8 cellular contexts compared by ENCODE assay signal in the genomic region with DNA sequence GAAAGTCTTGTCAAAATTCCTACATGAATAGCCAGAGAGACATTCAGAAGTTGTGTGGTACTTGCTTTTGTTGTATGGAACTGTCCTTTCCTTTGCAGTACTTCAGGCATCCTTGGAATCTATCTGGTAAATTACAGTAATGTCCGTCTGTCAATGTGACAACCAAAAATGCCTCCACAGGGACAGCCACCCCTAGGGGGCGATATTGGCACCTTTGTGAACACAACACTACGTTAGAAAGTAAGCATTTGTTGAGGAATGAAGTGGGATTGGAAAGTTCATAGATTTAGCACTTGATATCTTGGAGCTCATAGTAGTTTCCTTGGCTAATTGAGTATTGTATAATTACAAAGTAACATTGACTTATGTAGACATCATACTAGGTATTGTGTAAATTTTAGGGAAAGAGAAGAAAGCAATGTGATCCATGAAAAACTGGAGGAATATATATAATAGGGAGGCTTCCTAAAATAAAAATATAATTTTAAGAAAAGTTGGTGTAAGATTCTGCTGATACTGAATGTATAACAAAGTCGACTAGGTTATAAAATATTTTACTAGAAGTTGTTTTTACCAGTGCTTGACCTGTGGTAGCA. TPM values are rescaled to one million over a fixed set of nuclear protein-coding genes. Genes with fewer than 3 reads are reported as not detected.
DNase-seq lines count a peak whose midpoint lies in the region; ATAC-seq and TF ChIP-seq lines count a peak whose summit lies in the region.

No MANE protein-coding gene starts in this region.

- no peak overlapping the region for H3K56ac ChIP-seq in IMR-90 (ENCODE audit: extremely low read depth, insufficient read depth, low read length)

- no TSS peak for BruUV-seq in IMR-90 (replicated peaks; lab: Mats Ljungman, UMichigan)

- WGBS in IMR-90 (ENCODE audit: extremely low coverage in 2 of 2, insufficient read length in 1 of 2), 2 experiments, result no CpG with 5 or more reads among the region's 4 CpGs

- H4K8ac ChIP-seq in IMR-90 (ENCODE audit: low read depth in 2 of 2, low read length in 2 of 2), result no peak overlapping the region

- no peak overlapping the region for H3K27ac ChIP-seq in CD4-positive, alpha-beta T cell (ENCODE audit: low read depth, low read length)
- no peak overlapping the region for H3K27ac ChIP-seq in IMR-90 (ENCODE audit: insufficient read depth, low read length)

- H3K14ac ChIP-seq in IMR-90 (replicated peaks; ENCODE audit: low read depth, low read length), result no peak overlapping the region

- H3K4me3 Mint-ChIP-seq in CD4-positive, alpha-beta T cell, result no peak overlapping the region

- no peak overlapping the region for H3K23ac ChIP-seq in IMR-90 (ENCODE audit: low read depth, low read length)

- H3K4me1 ChIP-seq in IMR-90 (ENCODE audit: control insufficient read depth, insufficient read depth, low read length), result peaks cover 3% of the 10 kb centered on the region

- TF ChIP-seq RAD21 in IMR-90 (IDR thresholded peaks at IDR 0.05; ENCODE audit: low read length), result peak; percentile 37; the same call in 1 of the 2 replicates

- dilution Hi-C loops in IMR-90 (cut with HindIII; ENCODE audit: low sequenced_read_pairs, unreplicated experiment), result no loop called here

- no peak overlapping the region for H3K27ac Mint-ChIP-seq in CD4-positive, alpha-beta T cell

- H2BK120ac ChIP-seq in IMR-90 (ENCODE audit: low read depth, low read length), result no peak overlapping the region

- in situ Hi-C loops in IMR-90 (cut with MboI; ENCODE audit: low sequenced_read_pairs), result no loop called here

- no peak overlapping the region for H2AK5ac ChIP-seq in IMR-90 (ENCODE audit: low read depth, low read length)

- H2BK15ac ChIP-seq in IMR-90 (ENCODE audit: low read depth, low read length), result no peak overlapping the region

- H3K4me1 Mint-ChIP-seq in CD4-positive, alpha-beta T cell (ENCODE audit: low read depth), result no peaks in the 10 kb centered on the region

- no peak overlapping the region for H3K18ac ChIP-seq in IMR-90 (ENCODE audit: low read depth, low read length)

- peaks cover 6% of the 10 kb centered on the region for H3K36me3 Mint-ChIP-seq in CD4-positive, alpha-beta T cell (ENCODE audit: low read depth)

- intact Hi-C loops in CD4-positive, alpha-beta T cell (cut with DNase I, micrococcal nuclease), result no loop called here
- intact Hi-C loops in IMR-90 (cut with micrococcal nuclease), result loop anchor here (5.0 kb wide), 1 partner anchor 87 kb away; no protein-coding TSS in a partner anchor

- H4K91ac ChIP-seq in IMR-90 (ENCODE audit: insufficient read depth, low read depth, low read length), result no peak overlapping the region

- H2AK9ac ChIP-seq in IMR-90 (replicated peaks; ENCODE audit: low read depth, low read length, poor library complexity), result no peak overlapping the region

- no peak overlapping the region for H3K4me2 ChIP-seq in IMR-90 (ENCODE audit: low read depth, low read length)

- H2AFZ ChIP-seq in IMR-90 (replicated peaks; ENCODE audit: low read length, poor library complexity), result no peak overlapping the region

- peaks cover 3 to 6% of the 10 kb centered on the region in 2 experiments; a peak in 2 of 4 replicates for H3K79me1 ChIP-seq in IMR-90 (ENCODE audit: low read depth in 1 of 2, low read length in 2 of 2)

- CTCF ChIA-PET in CD4-positive, alpha-beta T cell (lab: Charles Lee), result interaction anchor here (1.0 to 1.3 kb wide), 2 partner anchors 12 to 40 kb away, joined by 3 to 5 read pairs; no protein-coding TSS in a partner anchor
- CTCF ChIA-PET in IMR-90 (lab: Yijun Ruan, JAX), result interaction anchor here (0.5 to 1.0 kb wide), 2 partner anchors 28 to 554 kb away, joined by 3 read pairs; no protein-coding TSS in a partner anchor

- H3K9me1 ChIP-seq in IMR-90 (ENCODE audit: insufficient read depth, low read length), result no peaks in the 10 kb centered on the region

- no peaks in the 10 kb centered on the region for H3K36me3 ChIP-seq in IMR-90 (ENCODE audit: control insufficient read depth, insufficient read depth, low read length)

- H3K9me3 Mint-ChIP-seq in CD4-positive, alpha-beta T cell, result peaks cover 2% of the 10 kb centered on the region

- no peak overlapping the region for H2BK20ac ChIP-seq in IMR-90 (ENCODE audit: low read depth, low read length)

- H3K9ac ChIP-seq in IMR-90 (ENCODE audit: low read depth, low read length), result no peak overlapping the region

- DNase-seq in CD4-positive, alpha-beta T cell, result peak; percentile 21 to 61 (median 34)
- DNase-seq in IMR-90, result peak; percentile 30
- DNase-seq in dermis blood vessel endothelial cell, result peak; percentile 86
- DNase-seq in midbrain (lab: John Stamatoyannopoulos, UW), result peak; percentile 49
- DNase-seq in stimulated activated naive CD8-positive, alpha-beta T cell treated with anti-CD3 and anti-CD28 coated beads, Interleukin-15, Interleukin-2, amounts not matched to agents 100 U/mL and 50 U/mL, for 24 hours, result peak; percentile 83

- POLR2A ChIA-PET in CD4-positive, alpha-beta T cell (lab: Charles Lee), result no interaction called here
- POLR2A ChIA-PET in IMR-90 (lab: Charles Lee; ENCODE audit: unreplicated experiment), result no interaction called here

- no peak for TF ChIP-seq POLR2A in IMR-90 (IDR thresholded peaks at IDR 0.05; ENCODE audit: low read depth, low read length)

- no peaks in the 10 kb centered on the region for H3K27me3 Mint-ChIP-seq in CD4-positive, alpha-beta T cell

- no peaks in the 10 kb centered on the region for H4K20me1 ChIP-seq in IMR-90 (ENCODE audit: insufficient read depth, low read length)

- no peak overlapping the region for H3K4ac ChIP-seq in IMR-90 (ENCODE audit: low read depth, low read length)

- peak; percentile 69 for TF ChIP-seq CTCF in CD4-positive, alpha-beta T cell (IDR thresholded peaks at IDR 0.05)
- peak; percentile 54 for TF ChIP-seq CTCF in IMR-90 (conservative IDR thresholded peaks at IDR 0.05; ENCODE audit: low read depth, low read length)
- peak; percentile 72 for TF ChIP-seq CTCF in WI38 (IDR thresholded peaks at IDR 0.05; ENCODE audit: low read depth, low read length)

- no peaks in the 10 kb centered on the region for H3K27me3 ChIP-seq in CD4-positive, alpha-beta T cell (ENCODE audit: control insufficient read depth, insufficient read depth, low read length)
- no peaks in the 10 kb centered on the region for H3K27me3 ChIP-seq in IMR-90 (ENCODE audit: control insufficient read depth, insufficient read depth, low read length)

- no peak overlapping the region for H4K5ac ChIP-seq in IMR-90 (ENCODE audit: low read depth, low read length)

- no peak overlapping the region for H2BK5ac ChIP-seq in IMR-90 (ENCODE audit: low read depth, low read length, poor library complexity, severe bottlenecking)

- H3K4me3 ChIP-seq in IMR-90 (ENCODE audit: insufficient read depth, low read depth, low read length) (no peak overlapping the region), WI38 (ENCODE audit: low read depth, low read length) (no peak overlapping the region)

- ATAC-seq in CD4-positive, alpha-beta T cell (ENCODE audit: poor library complexity), result no peak
- ATAC-seq in GM18867 (IDR thresholded peaks at IDR 0.05; ENCODE audit: unreplicated experiment) (peak; percentile 62), IMR-90 (ENCODE audit: low read depth) (no peak), GM18873 (IDR thresholded peaks at IDR 0.05; ENCODE audit: low FRiP score, unreplicated experiment) (no peak)
- no peak for ATAC-seq in stimulated activated naive CD8-positive, alpha-beta T cell treated with anti-CD3 and anti-CD28 coated beads, Interleukin-15, Interleukin-2, amounts not matched to agents 100 U/mL and 50 U/mL, for 24 hours

- no peaks in the 10 kb centered on the region for H3K9me3 ChIP-seq in CD4-positive, alpha-beta T cell (ENCODE audit: control insufficient read depth, low read length)
- no peaks in the 10 kb centered on the region for H3K9me3 ChIP-seq in IMR-90 (ENCODE audit: control insufficient read depth, insufficient read depth, low read length)

TF ChIP-seq in IMR-90, 13 proteins besides CTCF, POLR2A, EP300 and RAD21:
- TF ChIP-seq SMC3 (IDR thresholded peaks at IDR 0.05; ENCODE audit: low read depth, low read length) (peak; percentile 29; the same call in 1 of the 2 replicates), MXI1 (IDR thresholded peaks at IDR 0.05; ENCODE audit: borderline replicate concordance, low read depth, low read length) (no peak)

RNA-seq across cellular contexts. Expression of a gene that starts 32.7 kb away (rescaled TPM):
- not detected for total RNA-seq in CD4-positive, alpha-beta T cell
- total RNA-seq in IMR-90 (2012; rRNA removed), result 0.90 and 1.9 TPM in 2 replicates
- 0.62 and 0.89 TPM in 2 replicates for polyA plus RNA-seq in IMR-90 (2012; rRNA removed)
- polyA plus RNA-seq in IMR-90 (2012; cell fraction: cytosol; rRNA removed), result 0.26 and 0.85 TPM in 2 replicates
- polyA plus RNA-seq in IMR-90 (2012; cell fraction: nucleus; rRNA removed; ENCODE audit: low replicate concordance), result 0.32 and 0.77 TPM in 2 replicates
- total RNA-seq in dermis blood vessel endothelial cell, result 9.2 and 19.3 TPM in 2 replicates

Comparison
In these comparisons a context has a peak if more than half of its experiments do, and no peak if none do; other contexts are left out.
1. DNase-seq: peak in every context shown above with its lines; median percentile 86 in dermis blood vessel endothelial cell; 83 in stimulated activated naive CD8-positive, alpha-beta T cell treated with anti-CD3 and anti-CD28 coated beads, Interleukin-15, Interleukin-2, amounts not matched to agents 100 U/mL and 50 U/mL, for 24 hours; 49 in midbrain; 34 in CD4-positive, alpha-beta T cell; 30 in IMR-90.